In genomic region chr2:205837663-205838062, GRCh38 we compare ENCODE assay signal across 23 cellular contexts.
"Had no signal": no experiment of that assay in that cellular context is flagged by ENCODE, and none has a peak within 500 bp of the region (broad histone marks: within the 10 kb centered on the region; RNA-seq: fewer than 3 reads in every experiment).

No MANE protein-coding gene starts in this region.

- H3K27me3 Mint-ChIP-seq: activated B cell treated with CpG ODN at 0.5 μM for 24 hours had no signal

- H3K27me3 ChIP-seq: brain microvascular endothelial cell, upper lobe of right lung had no signal

- H3K9me3 Mint-ChIP-seq: activated B cell treated with CpG ODN at 0.5 μM for 24 hours; dendritic cell treated with granulocyte-macrophage colony-stimulating factor and Interleukin-4, amounts not matched to agents 40 ng/mL and 50 ng/mL, for 4 days had no signal

- H3K27ac Mint-ChIP-seq: activated B cell treated with CpG ODN at 0.5 μM for 24 hours; activated CD4-positive, alpha-beta T cell treated with anti-CD3 and anti-CD28 coated beads for 36 hours; activated naive CD4-positive, alpha-beta T cell treated with anti-CD3 and anti-CD28 coated beads, Interleukin-2, amount 50 U/mL, for 72 hours; activated T-cell treated with anti-CD3 and anti-CD28 coated beads, Interleukin-2, amount 50 U/mL, for 24 hours; activated T-helper 17 cell treated with anti-CD3 and anti-CD28 coated beads, Interleukin-2, amount 50 U/mL, for 72 hours; dendritic cell treated with granulocyte-macrophage colony-stimulating factor and Interleukin-4, amounts not matched to agents 40 ng/mL and 50 ng/mL, for 4 days; stimulated activated naive B cell treated with anti-CD40 and anti-IgM and Interleukin-4, amounts not matched to agents 10 μg/mL and 1 μg/mL and 100 μg/mL, for 72 hours had no signal

- H3K4me1 Mint-ChIP-seq: activated B cell treated with CpG ODN at 0.5 μM for 24 hours; activated CD4-positive, alpha-beta T cell treated with anti-CD3 and anti-CD28 coated beads for 36 hours; activated T-helper 17 cell treated with anti-CD3 and anti-CD28 coated beads, Interleukin-2, amount 50 U/mL, for 72 hours had no signal

- H3K36me3 ChIP-seq: brain microvascular endothelial cell, thoracic aorta, upper lobe of right lung had no signal

- H3K9me3 ChIP-seq: thoracic aorta, upper lobe of right lung had no signal

- H3K36me3 Mint-ChIP-seq: activated naive CD4-positive, alpha-beta T cell treated with anti-CD3 and anti-CD28 coated beads, Interleukin-2, amount 50 U/mL, for 72 hours; stimulated activated naive B cell treated with anti-CD40 and anti-IgM and Interleukin-4, amounts not matched to agents 10 μg/mL and 1 μg/mL and 100 μg/mL, for 72 hours had no signal

- H3K4me3 Mint-ChIP-seq: activated B cell treated with CpG ODN at 0.5 μM for 24 hours; activated CD4-positive, alpha-beta T cell treated with anti-CD3 and anti-CD28 coated beads for 36 hours; activated T-cell treated with anti-CD3 and anti-CD28 coated beads, Interleukin-2, amount 50 U/mL, for 24 hours; activated T-helper 17 cell treated with anti-CD3 and anti-CD28 coated beads, Interleukin-2, amount 50 U/mL, for 72 hours; dendritic cell treated with granulocyte-macrophage colony-stimulating factor and Interleukin-4, amounts not matched to agents 40 ng/mL and 50 ng/mL, for 4 days; stimulated activated naive B cell treated with anti-CD40 and anti-IgM and Interleukin-4, amounts not matched to agents 10 μg/mL and 1 μg/mL and 100 μg/mL, for 72 hours had no signal

- H3K4me3 ChIP-seq: thoracic aorta, upper lobe of right lung had no signal

- ATAC-seq: activated CD4-positive, alpha-beta T cell treated with anti-CD3 and anti-CD28 coated beads for 36 hours; activated naive CD4-positive, alpha-beta T cell treated with anti-CD3 and anti-CD28 coated beads, Interleukin-2, amount 50 U/mL, for 72 hours; activated T-helper 17 cell treated with anti-CD3 and anti-CD28 coated beads, Interleukin-2, amount 50 U/mL, for 72 hours; left ventricle myocardium superior; stimulated activated naive B cell treated with anti-CD40 and anti-IgM and Interleukin-4, amounts not matched to agents 10 μg/mL and 1 μg/mL and 100 μg/mL, for 72 hours; upper lobe of right lung had no signal

- DNase-seq: activated B cell treated with CpG ODN at 0.5 μM for 24 hours; activated CD4-positive, alpha-beta T cell treated with anti-CD3 and anti-CD28 coated beads for 36 hours; activated CD4-positive, alpha-beta T cell treated with anti-CD3 and anti-CD28 coated beads, Interleukin-2, amount 50 U/mL, for 4 hours; activated CD8-positive, alpha-beta memory T cell treated with anti-CD3 and anti-CD28 coated beads for 24 hours; activated CD8-positive, alpha-beta memory T cell treated with anti-CD3 and anti-CD28 coated beads, Interleukin-2, amount 50 U/mL, for 4 hours; activated T-cell treated with anti-CD3 and anti-CD28 coated beads, Interleukin-2, amount 50 U/mL, for 24 hours; aorta; brain microvascular endothelial cell; caudate nucleus; effector CD4-positive, alpha-beta T cell; erythroblast; hippocampal formation; left ventricle myocardium superior; occipital lobe; stimulated activated CD4-positive, alpha-beta T cell treated with anti-CD3 and anti-CD28 coated beads, Interleukin-2, amount 100 ng/mL, for 48 hours; stimulated activated CD8-positive, alpha-beta memory T cell treated with anti-CD3 and anti-CD28 coated beads, Interleukin-4, amount 100 ng/mL, for 48 hours; stimulated activated naive B cell treated with anti-CD40 and anti-IgM and Interleukin-4, amounts not matched to agents 10 μg/mL and 1 μg/mL and 100 μg/mL, for 72 hours; T1000; upper lobe of right lung had no signal

- H3K27ac ChIP-seq: brain microvascular endothelial cell, thoracic aorta, upper lobe of right lung had no signal
